ENCODE assay signal across 13 cellular contexts in the genomic region with DNA sequence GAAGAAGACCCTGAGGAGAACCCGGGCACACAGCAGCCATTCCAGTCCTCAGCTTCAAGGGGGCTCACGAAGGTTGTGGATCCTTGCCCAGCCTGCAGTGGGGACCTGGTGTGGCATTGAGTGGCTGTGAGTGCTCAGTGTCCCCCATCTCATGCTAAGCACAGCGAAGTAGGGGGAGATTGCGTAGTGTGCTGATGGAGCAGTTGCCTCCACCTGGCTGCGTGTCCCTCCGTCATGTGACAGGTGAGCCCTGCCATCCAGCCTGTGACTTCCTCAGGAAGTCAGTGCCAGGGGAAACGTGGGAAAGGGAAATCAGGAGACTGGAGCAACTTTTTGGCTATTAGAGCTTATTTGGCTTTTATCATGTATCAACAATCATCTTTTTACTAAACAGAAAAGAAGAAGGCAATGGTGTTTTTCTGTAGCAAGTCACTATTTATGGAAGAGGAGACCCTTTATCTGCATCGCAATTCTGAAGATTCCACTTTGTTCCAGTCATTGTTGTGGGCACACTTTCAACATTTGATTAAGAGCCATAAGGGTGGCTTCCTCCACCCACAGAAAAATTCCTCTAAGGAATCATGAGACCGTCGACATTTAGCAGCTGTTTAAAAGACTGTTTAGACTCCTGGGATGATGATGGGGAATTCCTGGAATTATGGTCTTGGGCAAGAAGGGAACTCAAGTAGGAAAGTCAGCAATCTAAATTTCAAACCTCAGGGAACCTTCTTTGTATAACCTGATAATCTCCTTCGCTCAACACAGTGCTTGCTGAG.
DNase-seq lines count a peak whose midpoint lies in the region; ATAC-seq and TF ChIP-seq lines count a peak whose summit lies in the region.
"Had no signal": no experiment of that assay in that cellular context is flagged by ENCODE, and none has a peak within 500 bp of the region (broad histone marks: within the 10 kb centered on the region; RNA-seq: fewer than 3 reads in every experiment).

No MANE protein-coding gene starts in this region.

- no peaks in the 10 kb centered on the region for H3K27me3 ChIP-seq in Peyer's patch
- no peaks in the 10 kb centered on the region for H3K27me3 ChIP-seq in fibroblast of lung (ENCODE audit: control insufficient read depth, insufficient read depth, low read length)
- H3K27me3 ChIP-seq in transverse colon, result no peaks in the 10 kb centered on the region

- H2AFZ ChIP-seq in fibroblast of lung (ENCODE audit: low read length), result no peak overlapping the region

- ATAC-seq in GM19328 (IDR thresholded peaks at IDR 0.05; ENCODE audit: unreplicated experiment), result no peak
- ATAC-seq: effector memory CD8-positive, alpha-beta T cell had no signal

- WGBS in transverse colon (ENCODE audit: low coverage in 1 of 2), 2 donors, result 68 to 84% methylated on average over 3 to 11 of the region's 11 CpGs

- TF ChIP-seq POLR2A in Peyer's patch (IDR thresholded peaks at IDR 0.05), result no peak
- TF ChIP-seq POLR2A in transverse colon (IDR thresholded peaks at IDR 0.05), result no peak

- H3K9me3 ChIP-seq in Peyer's patch, result no peaks in the 10 kb centered on the region
- H3K9me3 ChIP-seq in fibroblast of lung (ENCODE audit: control insufficient read depth, insufficient read depth, low read depth, low read length), result no peaks in the 10 kb centered on the region
- no peaks in the 10 kb centered on the region for H3K9me3 ChIP-seq in transverse colon
- H3K9me3 ChIP-seq: neutrophil had no signal

- H3K4me1 ChIP-seq in Peyer's patch (peaks cover 0 to 14% (median 0%) of the 10 kb centered on the region in 4 donors), fibroblast of lung (ENCODE audit: control insufficient read depth, extremely low read depth, insufficient read depth, low read length) (peaks cover 21% of the 10 kb centered on the region), transverse colon (peaks cover 10 to 32% (median 11%) of the 10 kb centered on the region in 4 donors)

- peak overlapping the region; percentile 58 for H3K4me2 ChIP-seq in fibroblast of lung (ENCODE audit: extremely low read depth, insufficient read depth, low read length)

- in situ Hi-C loops in transverse colon (cut with MboI; ENCODE audit: low pct_ligation_motif_present in 1 of 4, low pct_unique_long_range_greater_than_20kb in 1 of 4, low sequenced_read_pairs in 3 of 4), result no loop called here

- no peak for TF ChIP-seq EP300 in transverse colon (IDR thresholded peaks at IDR 0.05; ENCODE audit: low read depth)

- no peak for DNase-seq in Peyer's patch
- peak; percentile 72 to 95 for DNase-seq in fibroblast of lung (ENCODE audit: low read depth in 2 of 2)
- peak; percentile 94 for DNase-seq in myocyte (ENCODE audit: low read depth)
- DNase-seq in transverse colon, result no peak
- no peak for DNase-seq in stimulated activated CD4-positive, alpha-beta T cell treated with anti-CD3 and anti-CD28 coated beads, Interleukin-4, amount 100 ng/mL, for 1 hour
- no peak for DNase-seq in iPS-NIHi11 (ENCODE audit: low spot score)
- DNase-seq in occipital lobe (lab: John Stamatoyannopoulos, UW), result no peak
- DNase-seq: activated gamma-delta T cell treated with Interleukin-2 at 50 U/mL for 16 hours; effector memory CD8-positive, alpha-beta T cell; immature natural killer cell; NCI-H1092 treated with DMSO at 0.1 percent for 48 hours had no signal

- H3K9ac ChIP-seq in fibroblast of lung (ENCODE audit: insufficient read depth, low read length), result no peak overlapping the region

- TF ChIP-seq CTCF in Peyer's patch (IDR thresholded peaks at IDR 0.05) (no peak), fibroblast of lung (conservative IDR thresholded peaks at IDR 0.05 in 1 of 2, IDR thresholded peaks at IDR 0.05 in 1 of 2; ENCODE audit: low read depth in 1 of 2, low read length in 2 of 2) (no peak), transverse colon (IDR thresholded peaks at IDR 0.05) (no peak)

- H3K36me3 ChIP-seq in Peyer's patch (no peaks in the 10 kb centered on the region), fibroblast of lung (ENCODE audit: control insufficient read depth, insufficient read depth, low read length) (no peaks in the 10 kb centered on the region), transverse colon (no peaks in the 10 kb centered on the region)
- H3K36me3 ChIP-seq: neutrophil had no signal

- no peaks in the 10 kb centered on the region for H4K20me1 ChIP-seq in fibroblast of lung (ENCODE audit: control insufficient read depth, extremely low read depth, insufficient read depth, low read length)

- intact Hi-C loops in transverse colon (cut with DNase I; ENCODE audit: low total_unique reads), result no loop called here

- H3K27ac ChIP-seq in Peyer's patch, result peak overlapping the region in 3 of 4 donors; percentile 13 to 48 (median 40)
- peak overlapping the region; percentile 64 for H3K27ac ChIP-seq in fibroblast of lung (ENCODE audit: insufficient read depth, low read length)
- H3K27ac ChIP-seq in transverse colon, result peak overlapping the region; percentile 18 to 52 (median 42)
- H3K27ac ChIP-seq: neutrophil had no signal

- H3K4me3 ChIP-seq in Peyer's patch, result no peak overlapping the region
- H3K4me3 ChIP-seq in fibroblast of lung (replicated peaks in 1 of 4; ENCODE audit: control extremely low read depth in 1 of 4, insufficient read depth in 1 of 4, low read depth in 3 of 4, low read length in 4 of 4), result no peak overlapping the region
- no peak overlapping the region for H3K4me3 ChIP-seq in transverse colon

- H3K79me2 ChIP-seq in fibroblast of lung (ENCODE audit: control insufficient read depth, insufficient read depth, low read length), result no peaks in the 10 kb centered on the region

Comparison
In these comparisons a context has a peak if more than half of its experiments do, and no peak if none do; other contexts are left out.
1. DNase-seq: peak in fibroblast of lung (2 of 2) and myocyte (single experiment); none in Peyer's patch (0 of 3), transverse colon (single experiment), stimulated activated CD4-positive, alpha-beta T cell treated with anti-CD3 and anti-CD28 coated beads, Interleukin-4, amount 100 ng/mL, for 1 hour (single experiment), iPS-NIHi11 (single experiment) and occipital lobe (single experiment).
2. Peak in every context shown above with its lines, with median percentiles within 50 percentile points of each other: H3K27ac ChIP-seq.